ENCODE assay signal across 9 cellular contexts in genomic region chr1:109250454-109251276, GRCh38. TPM values are rescaled to one million over a fixed set of nuclear protein-coding genes. Genes with fewer than 3 reads are reported as not detected.
DNase-seq lines count a peak whose midpoint lies in the region; ATAC-seq and TF ChIP-seq lines count a peak whose summit lies in the region.
"Had no signal": no experiment of that assay in that cellular context is flagged by ENCODE, and none has a peak within 500 bp of the region (broad histone marks: within the 10 kb centered on the region; RNA-seq: fewer than 3 reads in every experiment).

No MANE protein-coding gene starts in this region.

- H3K27ac ChIP-seq in right atrium auricular region (no peak overlapping the region), gastrocnemius medialis (no peak overlapping the region)

- H3K4me3 Mint-ChIP-seq in T-helper 17 cell = peak overlapping the region; percentile 81

- intact Hi-C loops in gastrocnemius medialis (cut with DNase I; ENCODE audit: low total_unique reads) = no loop called here

- peak; percentile 31 for DNase-seq in GM20000 (ENCODE audit: low spot score)
- no peak for DNase-seq in T-helper 17 cell
- DNase-seq in right atrium auricular region (ENCODE audit: low spot score) = no peak
- DNase-seq in gastrocnemius medialis = no peak
- DNase-seq in NCI-H2196 (lab: John Stamatoyannopoulos, UW; ENCODE audit: unreplicated experiment) = no peak
- DNase-seq in C1 segment of cervical spinal cord (lab: John Stamatoyannopoulos, UW) = no peak
- no peak for DNase-seq in cerebellar cortex (ENCODE audit: low spot score)
- DNase-seq: small intestine had no signal

- no peak for ATAC-seq in T-helper 17 cell
- no peak for ATAC-seq in gastrocnemius medialis
- no peak for ATAC-seq in GM21528 (IDR thresholded peaks at IDR 0.05; ENCODE audit: low FRiP score, unreplicated experiment)

- no peaks in the 10 kb centered on the region for H3K27me3 ChIP-seq in right atrium auricular region
- no peaks in the 10 kb centered on the region for H3K27me3 ChIP-seq in gastrocnemius medialis

- peaks cover 19% of the 10 kb centered on the region for H3K4me1 Mint-ChIP-seq in T-helper 17 cell

- H3K4me1 ChIP-seq in right atrium auricular region (peaks cover 0 to 44% of the 10 kb centered on the region in 2 donors), gastrocnemius medialis (peaks cover 31 to 36% of the 10 kb centered on the region in 2 donors)

- H3K36me3 Mint-ChIP-seq in T-helper 17 cell (ENCODE audit: low read depth) = no peaks in the 10 kb centered on the region

- H3K36me3 ChIP-seq in right atrium auricular region = no peaks in the 10 kb centered on the region
- no peaks in the 10 kb centered on the region for H3K36me3 ChIP-seq in gastrocnemius medialis

- peak overlapping the region; percentile 21 for H3K27ac Mint-ChIP-seq in T-helper 17 cell

- H3K4me3 ChIP-seq in right atrium auricular region = peak overlapping the region; percentile 66 to 70
- H3K4me3 ChIP-seq in gastrocnemius medialis = peak overlapping the region; percentile 47 to 58 (median 52)

- in situ Hi-C loops in gastrocnemius medialis (cut with MboI; ENCODE audit: low sequenced_read_pairs in 4 of 4) = no loop called here

- H3K9me3 ChIP-seq in T-helper 17 cell (ENCODE audit: control insufficient read depth, low read length, poor library complexity, severe bottlenecking) = no peaks in the 10 kb centered on the region
- H3K9me3 ChIP-seq in right atrium auricular region = no peaks in the 10 kb centered on the region
- H3K9me3 ChIP-seq in gastrocnemius medialis = no peaks in the 10 kb centered on the region

- peaks cover 6% of the 10 kb centered on the region for H3K27me3 Mint-ChIP-seq in T-helper 17 cell

- TF ChIP-seq CTCF in GM20000 (IDR thresholded peaks at IDR 0.05; ENCODE audit: extremely low read depth, missing control alignments) (no peak), right atrium auricular region (IDR thresholded peaks at IDR 0.05) (no peak), gastrocnemius medialis (IDR thresholded peaks at IDR 0.05 in 4 of 5, conservative IDR thresholded peaks at IDR 0.05 in 1 of 5) (no peak)

- TF ChIP-seq POLR2A in gastrocnemius medialis (IDR thresholded peaks at IDR 0.05) = no peak

RNA-seq across cellular contexts. Expression of gene CELSR2, which starts 1.3 kb away (rescaled TPM):
- total RNA-seq in T-helper 17 cell = 1 to 10 TPM; 3.2 to 3.3 TPM
- total RNA-seq in right atrium auricular region = 10 to 100 TPM; 20.2 to 23.7 TPM
- 10 to 100 TPM in 1 of 4 donors, 1 to 10 TPM in 3; 5.8 to 12.5 (median 7.9) TPM for total RNA-seq in gastrocnemius medialis

RNA-seq across cellular contexts. Expression of gene PSRC1, which starts 32.3 kb away (rescaled TPM):
- total RNA-seq in T-helper 17 cell (1 to 10 TPM; 1.2 to 1.7 TPM), right atrium auricular region (1 to 10 TPM; 2.2 to 2.4 TPM), gastrocnemius medialis (1 to 10 TPM in 1 of 4 donors, under 1 TPM in 2, not detected in 1; 0.19 to 2.3 (median 0.84) TPM)

RNA-seq across cellular contexts. Expression of gene SARS1, which starts 36.9 kb away (rescaled TPM):
- total RNA-seq in T-helper 17 cell = 100 to 1,000 TPM in 1 of 2 donors, 10 to 100 TPM in 1; 90.8 to 120 TPM
- 100 to 1,000 TPM; 108 to 130 TPM for total RNA-seq in right atrium auricular region
- total RNA-seq in gastrocnemius medialis = 100 to 1,000 TPM in 1 of 4 donors, 10 to 100 TPM in 3; 97.6 to 116 (median 98.7) TPM

RNA-seq across cellular contexts. Expression of gene MYBPHL, which starts 56.1 kb away (rescaled TPM):
- total RNA-seq in T-helper 17 cell (not detected), right atrium auricular region (100 to 1,000 TPM in 1 of 2 donors, 10 to 100 TPM in 1; 62.2 to 381 TPM), gastrocnemius medialis (1 to 10 TPM in 1 of 4 donors, not detected in 3; 3.1 TPM)
